In the genomic region with DNA sequence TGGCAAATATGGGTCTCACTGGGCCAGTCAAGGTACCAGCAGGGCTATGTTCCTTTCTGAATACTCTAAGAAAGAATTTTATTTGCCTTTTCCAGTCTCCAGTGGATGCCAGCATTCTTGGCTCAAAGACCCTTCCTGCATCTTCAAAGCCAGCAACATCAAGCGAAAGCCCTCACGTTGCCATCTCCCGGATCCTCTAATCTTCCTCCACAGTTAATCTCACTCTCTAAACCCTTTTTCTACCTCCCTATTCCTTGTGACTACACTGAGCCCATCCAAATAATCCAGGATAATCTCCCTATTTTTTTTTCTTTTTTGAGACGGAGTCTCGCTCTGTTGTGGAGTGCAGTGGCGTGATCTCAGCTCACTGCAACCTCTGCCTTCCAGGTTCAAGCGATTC, we compare ENCODE assay signal across 20 cellular contexts.
"Had no signal": no experiment of that assay in that cellular context is flagged by ENCODE, and none has a peak within 500 bp of the region (broad histone marks: within the 10 kb centered on the region; RNA-seq: fewer than 3 reads in every experiment).

No MANE protein-coding gene starts in this region.

- DNase-seq: activated CD4-positive, alpha-beta T cell treated with anti-CD3 and anti-CD28 coated beads, Interleukin-2, amount 50 U/mL, for 48 hours; activated CD8-positive, alpha-beta memory T cell treated with anti-CD3 and anti-CD28 coated beads, Interleukin-2, amount 50 U/mL, for 48 hours; activated effector memory CD4-positive, alpha-beta T cell treated with Interleukin-2 at 50 U/mL for 16 hours; activated naive CD4-positive, alpha-beta T cell treated with anti-CD3 and anti-CD28 coated beads, Interleukin-2, amount 10 ng/mL, durations not matched to agents 7 days and 5 days; activated naive CD8-positive, alpha-beta T cell treated with anti-CD3 and anti-CD28 coated beads, Interleukin-2, amount 50 U/mL, for 24 hours; activated T-cell treated with anti-CD3 and anti-CD28 coated beads, Interleukin-2, amount 50 U/mL, for 4 hours; effector CD4-positive, alpha-beta T cell; erythroblast; foreskin keratinocyte; kidney; naive thymus-derived CD4-positive, alpha-beta T cell; retina; stimulated activated CD4-positive, alpha-beta T cell treated with anti-CD3 and anti-CD28 coated beads, Interleukin-2, amount 100 ng/mL, for 48 hours; stimulated activated CD8-positive, alpha-beta memory T cell treated with anti-CD3 and anti-CD28 coated beads, Interleukin-4, amount 100 ng/mL, for 48 hours; stimulated activated naive CD4-positive, alpha-beta T cell treated with Interleukin-2 at 50 U/mL for 16 hours; T-cell; upper lobe of right lung had no signal

- ATAC-seq: activated naive CD8-positive, alpha-beta T cell treated with anti-CD3 and anti-CD28 coated beads, Interleukin-2, amount 50 U/mL, for 24 hours; activated T-cell treated with anti-CD3 and anti-CD28 coated beads, Interleukin-2, amount 50 U/mL, for 4 hours; foreskin keratinocyte; naive thymus-derived CD4-positive, alpha-beta T cell; T-cell; upper lobe of right lung had no signal

- H3K9me3 Mint-ChIP-seq: activated naive CD4-positive, alpha-beta T cell treated with anti-CD3 and anti-CD28 coated beads, Interleukin-2, amount 10 ng/mL, durations not matched to agents 7 days and 5 days; activated naive CD8-positive, alpha-beta T cell treated with anti-CD3 and anti-CD28 coated beads, Interleukin-2, amount 50 U/mL, for 24 hours; dendritic cell treated with granulocyte-macrophage colony-stimulating factor and Interleukin-4, amounts not matched to agents 40 ng/mL and 50 ng/mL, for 4 days; naive thymus-derived CD4-positive, alpha-beta T cell; T-cell; T-helper 2 cell treated with Interferon-gamma antibody and Interleukin-4, amounts not matched to agents 5 μg/mL and 100 μg/mL, for 36 hours had no signal

- H3K27me3 ChIP-seq: foreskin keratinocyte, upper lobe of right lung had no signal

- H3K4me3 Mint-ChIP-seq: activated naive CD4-positive, alpha-beta T cell treated with anti-CD3 and anti-CD28 coated beads, Interleukin-2, amount 10 ng/mL, durations not matched to agents 7 days and 5 days; activated naive CD8-positive, alpha-beta T cell treated with anti-CD3 and anti-CD28 coated beads, Interleukin-2, amount 50 U/mL, for 24 hours; activated T-cell treated with anti-CD3 and anti-CD28 coated beads, Interleukin-2, amount 50 U/mL, for 4 hours; dendritic cell treated with granulocyte-macrophage colony-stimulating factor and Interleukin-4, amounts not matched to agents 40 ng/mL and 50 ng/mL, for 4 days; naive thymus-derived CD4-positive, alpha-beta T cell; T-cell; T-helper 2 cell treated with Interferon-gamma antibody and Interleukin-4, amounts not matched to agents 5 μg/mL and 100 μg/mL, for 36 hours had no signal

- H3K27ac ChIP-seq: foreskin keratinocyte, upper lobe of right lung had no signal

- H3K27ac Mint-ChIP-seq: activated naive CD4-positive, alpha-beta T cell treated with anti-CD3 and anti-CD28 coated beads, Interleukin-2, amount 10 ng/mL, durations not matched to agents 7 days and 5 days; activated naive CD8-positive, alpha-beta T cell treated with anti-CD3 and anti-CD28 coated beads, Interleukin-2, amount 50 U/mL, for 24 hours; dendritic cell treated with granulocyte-macrophage colony-stimulating factor and Interleukin-4, amounts not matched to agents 40 ng/mL and 50 ng/mL, for 4 days; T-cell; T-helper 2 cell treated with Interferon-gamma antibody and Interleukin-4, amounts not matched to agents 5 μg/mL and 100 μg/mL, for 36 hours had no signal

- H3K4me1 ChIP-seq: foreskin keratinocyte had no signal

- H3K27me3 Mint-ChIP-seq: activated naive CD4-positive, alpha-beta T cell treated with anti-CD3 and anti-CD28 coated beads, Interleukin-2, amount 10 ng/mL, durations not matched to agents 7 days and 5 days; activated naive CD8-positive, alpha-beta T cell treated with anti-CD3 and anti-CD28 coated beads, Interleukin-2, amount 50 U/mL, for 24 hours; dendritic cell treated with granulocyte-macrophage colony-stimulating factor and Interleukin-4, amounts not matched to agents 40 ng/mL and 50 ng/mL, for 4 days; naive thymus-derived CD4-positive, alpha-beta T cell; T-cell had no signal

- FAIRE-seq: kidney had no signal

- H3K4me3 ChIP-seq: lung, upper lobe of right lung had no signal

- H3K9me3 ChIP-seq: upper lobe of right lung had no signal
